ENCODE assay signal across 9 cellular contexts in the genomic region with DNA sequence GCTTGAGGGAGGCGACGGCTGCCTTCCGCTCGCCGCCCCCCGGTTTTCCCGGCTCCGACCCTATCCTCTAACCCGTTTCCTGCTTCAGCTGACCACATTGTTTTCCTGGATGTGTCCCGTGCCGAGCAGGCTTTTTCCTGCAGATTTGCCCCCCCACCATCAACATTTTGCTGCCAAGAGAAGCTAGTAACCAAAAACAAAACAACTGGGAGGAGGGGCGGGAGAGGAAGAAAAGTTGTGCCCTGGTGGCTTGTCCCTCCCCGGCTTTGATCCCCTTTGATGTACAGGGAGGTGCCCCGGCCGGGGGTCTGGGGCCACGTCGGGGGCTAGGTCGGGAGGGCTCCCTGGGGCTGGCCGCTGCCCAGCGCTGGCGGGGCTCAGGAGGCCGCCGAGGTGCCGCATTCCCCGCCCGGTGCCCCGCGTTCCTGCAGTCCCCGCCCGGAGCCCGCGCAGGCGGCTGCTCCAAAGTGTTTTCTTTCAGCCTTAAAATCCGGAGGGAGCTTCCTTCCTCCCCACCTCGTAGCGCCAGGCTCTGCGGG. TPM values are rescaled to one million over a fixed set of nuclear protein-coding genes. Genes with fewer than 3 reads are reported as not detected.
A peak's percentile ranks its signal among the peaks of the same experiment; 100 is the strongest.
DNase-seq lines count a peak whose midpoint lies in the region; ATAC-seq and TF ChIP-seq lines count a peak whose summit lies in the region.
"Not testable (repeated sequence)": the region's sequence is repeated elsewhere in the genome, so short reads cannot be mapped to it uniquely, and the experiment has no call there.
"Had no signal": no experiment of that assay in that cellular context is flagged by ENCODE, and none has a peak within 500 bp of the region (broad histone marks: within the 10 kb centered on the region; RNA-seq: fewer than 3 reads in every experiment).

No MANE protein-coding gene starts in this region.

- POLR2A ChIA-PET in activated naive CD8-positive, alpha-beta T cell treated with anti-CD3 and anti-CD28 coated beads, Interleukin-2, amount 10 ng/mL, durations not matched to agents 7 days and 5 days (lab: Charles Lee), result not testable (repeated sequence)

- not testable (repeated sequence) for TF ChIP-seq CTCF in CD14-positive monocyte (IDR thresholded peaks at IDR 0.05); VCaP (conservative IDR thresholded peaks at IDR 0.05); endothelial cell (IDR thresholded peaks at IDR 0.05; ENCODE audit: unreplicated experiment); lower leg skin (IDR thresholded peaks at IDR 0.05); type B pancreatic cell (conservative IDR thresholded peaks at IDR 0.05)

- not testable (repeated sequence) for H3K27me3 Mint-ChIP-seq in CD14-positive monocyte (ENCODE audit: low read depth in 3 of 3); IgD-negative memory B cell; activated naive CD8-positive, alpha-beta T cell treated with anti-CD3 and anti-CD28 coated beads, Interleukin-2, amount 10 ng/mL, durations not matched to agents 7 days and 5 days; endothelial cell (ENCODE audit: unreplicated experiment); type B pancreatic cell

- not testable (repeated sequence) for TF ChIP-seq POLR2A in lower leg skin (IDR thresholded peaks at IDR 0.05)

- H3K27ac Mint-ChIP-seq in CD14-positive monocyte (peak overlapping the region in 4 of 7 donors; percentile 33 to 85 (median 76)), IgD-negative memory B cell (peak overlapping the region in 2 of 3 donors; percentile 50 to 88), endothelial cell (ENCODE audit: unreplicated experiment) (peak overlapping the region; percentile 88)
- H3K27ac Mint-ChIP-seq in activated naive CD8-positive, alpha-beta T cell treated with anti-CD3 and anti-CD28 coated beads, Interleukin-2, amount 10 ng/mL, durations not matched to agents 7 days and 5 days, result peak overlapping the region; percentile 81
- H3K27ac Mint-ChIP-seq in type B pancreatic cell, result not testable (repeated sequence)

- not testable (repeated sequence) for H3K4me1 Mint-ChIP-seq in CD14-positive monocyte; IgD-negative memory B cell; activated naive CD8-positive, alpha-beta T cell treated with anti-CD3 and anti-CD28 coated beads, Interleukin-2, amount 10 ng/mL, durations not matched to agents 7 days and 5 days; endothelial cell (ENCODE audit: unreplicated experiment); type B pancreatic cell (ENCODE audit: unreplicated experiment)

- H3K27ac ChIP-seq in VCaP, result peak overlapping the region; percentile 42

- not testable (repeated sequence) for H3K4me3 ChIP-seq in lower leg skin (ENCODE audit: low read depth, poor library complexity, severe bottlenecking)

- not testable (repeated sequence) for DNase-seq in CD14-positive monocyte (ENCODE audit: low spot score); type B pancreatic cell (ENCODE audit: extremely low spot score, unreplicated experiment)
- DNase-seq in activated naive CD8-positive, alpha-beta T cell treated with anti-CD3 and anti-CD28 coated beads, Interleukin-2, amount 10 ng/mL, durations not matched to agents 7 days and 5 days, result peak; percentile 20
- DNase-seq in endothelial cell (ENCODE audit: low spot score) (peak; percentile 11), lower leg skin (ENCODE audit: low spot score in 2 of 2) (peak; percentile 19 to 74), posterior vena cava (ENCODE audit: low spot score) (peak; percentile 7)

- H3K36me3 Mint-ChIP-seq in CD14-positive monocyte; IgD-negative memory B cell; activated naive CD8-positive, alpha-beta T cell treated with anti-CD3 and anti-CD28 coated beads, Interleukin-2, amount 10 ng/mL, durations not matched to agents 7 days and 5 days; endothelial cell (ENCODE audit: low read depth, unreplicated experiment); type B pancreatic cell: not testable (repeated sequence)

- not testable (repeated sequence) for ATAC-seq in activated naive CD8-positive, alpha-beta T cell treated with anti-CD3 and anti-CD28 coated beads, Interleukin-2, amount 10 ng/mL, durations not matched to agents 7 days and 5 days (ENCODE audit: low read depth)

- not testable (repeated sequence) for H3K9me3 Mint-ChIP-seq in CD14-positive monocyte; IgD-negative memory B cell; activated naive CD8-positive, alpha-beta T cell treated with anti-CD3 and anti-CD28 coated beads, Interleukin-2, amount 10 ng/mL, durations not matched to agents 7 days and 5 days; endothelial cell (ENCODE audit: unreplicated experiment); type B pancreatic cell

- H3K4me3 Mint-ChIP-seq in CD14-positive monocyte (peak overlapping the region; percentile 94 to 95), IgD-negative memory B cell (peak overlapping the region; percentile 90 to 96 (median 92)), endothelial cell (ENCODE audit: unreplicated experiment) (peak overlapping the region; percentile 91), type B pancreatic cell (peak overlapping the region; percentile 94)
- H3K4me3 Mint-ChIP-seq in activated naive CD8-positive, alpha-beta T cell treated with anti-CD3 and anti-CD28 coated beads, Interleukin-2, amount 10 ng/mL, durations not matched to agents 7 days and 5 days, result peak overlapping the region; percentile 89

- intact Hi-C loops in CD14-positive monocyte (cut with micrococcal nuclease); lower leg skin (cut with DNase I; ENCODE audit: low total_unique reads); posterior vena cava (cut with DNase I): not testable (repeated sequence)

- WGBS in lower leg skin, 2 donors, result 0% methylated on average over 1 to 5 of the region's 37 CpGs

RNA-seq across cellular contexts. Expression of gene FAM72C, which starts 2.2 kb away (rescaled TPM):
- polyA plus RNA-seq in CD14-positive monocyte, result under 1 TPM; 0.31 to 0.33 TPM
- polyA plus RNA-seq in IgD-negative memory B cell, result not detected
- total RNA-seq in activated naive CD8-positive, alpha-beta T cell treated with anti-CD3 and anti-CD28 coated beads, Interleukin-2, amount 10 ng/mL, durations not matched to agents 7 days and 5 days, result 1 to 10 TPM; 8.0 to 9.1 TPM
- 2.5 TPM for total RNA-seq in endothelial cell (ENCODE audit: unreplicated experiment)
- total RNA-seq in lower leg skin, result 1 to 10 TPM in 1 of 4 donors, under 1 TPM in 3; 0.34 to 3.1 (median 0.69) TPM
- total RNA-seq in posterior vena cava, result under 1 TPM in 1 of 2 donors, not detected in 1; 0.19 TPM
- 0.86 and 3.6 TPM in 2 replicates for total RNA-seq in type B pancreatic cell (ENCODE audit: low replicate concordance)
- total RNA-seq: temporal lobe had no signal
